Comparison of ENCODE assay signal across 23 cellular contexts in genomic region chr6:139521338-139521737, GRCh38.
"Had no signal": no experiment of that assay in that cellular context is flagged by ENCODE, and none has a peak within 500 bp of the region (broad histone marks: within the 10 kb centered on the region; RNA-seq: fewer than 3 reads in every experiment).

No MANE protein-coding gene starts in this region.

- ATAC-seq: gastrocnemius medialis; left cardiac atrium; lower lobe of right lung; natural killer cell treated with Interleukin-12 subunit alpha and Interleukin-12 subunit beta and Interleukin-15 and Interleukin-18, amount 100 ng/mL, for 72 hours had no signal

- H3K36me3 ChIP-seq: colonic mucosa, gastrocnemius medialis, left ventricle myocardium inferior, lower lobe of right lung, neural progenitor cell, ovary, right atrium auricular region had no signal

- H3K4me1 ChIP-seq: colonic mucosa, lower lobe of right lung, neural progenitor cell, right atrium auricular region had no signal

- H3K27ac Mint-ChIP-seq: endodermal cell, memory B cell, neural progenitor cell had no signal

- H3K9ac ChIP-seq: neural progenitor cell had no signal

- H3K27ac ChIP-seq: colonic mucosa, gastrocnemius medialis, left ventricle myocardium inferior, lower lobe of right lung, neural progenitor cell, ovary, right atrium auricular region had no signal

- H3K36me3 Mint-ChIP-seq: natural killer cell treated with Interleukin-12 subunit alpha and Interleukin-12 subunit beta and Interleukin-15 and Interleukin-18, amount 100 ng/mL, for 72 hours; neural progenitor cell; type B pancreatic cell had no signal

- DNase-seq: colonic mucosa; dermis blood vessel endothelial cell; effector CD4-positive, alpha-beta T cell; endodermal cell; gastrocnemius medialis; glutamatergic neuron; kidney; left cardiac atrium; left ventricle myocardium inferior; lower lobe of right lung; midbrain; nucleus accumbens; ovary; small intestine; stimulated activated CD4-positive, alpha-beta T cell treated with anti-CD3 and anti-CD28 coated beads, Interleukin-2, amount 100 ng/mL, for 48 hours; stimulated activated naive CD4-positive, alpha-beta T cell treated with Interleukin-2 at 50 U/mL for 16 hours had no signal

- H3K9me3 Mint-ChIP-seq: endodermal cell; natural killer cell treated with Interleukin-12 subunit alpha and Interleukin-12 subunit beta and Interleukin-15 and Interleukin-18, amount 100 ng/mL, for 72 hours; type B pancreatic cell had no signal

- H3K9me3 ChIP-seq: colonic mucosa, gastrocnemius medialis, left ventricle myocardium inferior, lower lobe of right lung, ovary, right atrium auricular region had no signal

- H3K27me3 Mint-ChIP-seq: type B pancreatic cell had no signal

- H3K4me2 ChIP-seq: neural progenitor cell had no signal

- FAIRE-seq: endothelial cell of umbilical vein, kidney, small intestine, urothelium cell line had no signal

- H3K4me3 Mint-ChIP-seq: endodermal cell; memory B cell; natural killer cell treated with Interleukin-12 subunit alpha and Interleukin-12 subunit beta and Interleukin-15 and Interleukin-18, amount 100 ng/mL, for 72 hours; neural progenitor cell; type B pancreatic cell had no signal

- H3K4me1 Mint-ChIP-seq: memory B cell, neural progenitor cell had no signal

- H3K27me3 ChIP-seq: colonic mucosa, gastrocnemius medialis, neural progenitor cell, ovary, right atrium auricular region had no signal

- H3K4me3 ChIP-seq: colonic mucosa, gastrocnemius medialis, left ventricle myocardium inferior, lower lobe of right lung, neural progenitor cell, ovary, right atrium auricular region had no signal

- H2AFZ ChIP-seq: neural progenitor cell had no signal
